11 cellular contexts compared by ENCODE assay signal in the genomic region with DNA sequence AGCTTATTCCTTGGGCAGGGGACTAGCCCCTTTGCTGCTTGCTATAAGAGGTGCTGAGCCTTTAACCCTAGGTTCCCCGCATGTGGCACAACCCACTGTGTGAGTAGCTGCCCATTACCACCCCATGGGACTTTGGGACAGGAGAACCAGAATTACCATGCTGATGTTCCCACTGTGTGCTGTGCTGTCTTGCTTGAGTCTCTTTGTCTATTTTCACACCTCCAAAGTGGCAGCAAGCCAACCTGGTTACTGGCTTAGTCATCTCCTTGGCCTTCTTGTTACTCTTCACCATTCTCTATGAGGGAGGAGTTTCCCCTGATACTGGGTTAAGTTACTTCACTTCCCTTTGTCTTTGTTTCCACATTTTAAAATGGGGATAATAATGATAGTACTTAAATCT.
DNase-seq lines count a peak whose midpoint lies in the region; ATAC-seq, FAIRE-seq and TF ChIP-seq lines count a peak whose summit lies in the region.
"Had no signal": no experiment of that assay in that cellular context is flagged by ENCODE, and none has a peak within 500 bp of the region (broad histone marks: within the 10 kb centered on the region; RNA-seq: fewer than 3 reads in every experiment).

No MANE protein-coding gene starts in this region.

- H3K4me3 ChIP-seq in foreskin fibroblast (ENCODE audit: low read depth in 1 of 2, low read length in 2 of 2), result no peak overlapping the region

- DNase-seq in AG20443 (ENCODE audit: low spot score), result peak; percentile 30
- DNase-seq in RCC 7860 (ENCODE audit: low spot score), result peak; percentile 44
- peak; percentile 39 to 58 for DNase-seq in foreskin fibroblast
- DNase-seq in middle frontal gyrus (ENCODE audit: extremely low spot score, low spot score), result no peak
- no peak for DNase-seq in pons (ENCODE audit: low spot score)
- DNase-seq: DND-41, head of caudate nucleus, NCI-H345 had no signal

- TF ChIP-seq POLR2A in GM18505 (IDR thresholded peaks at IDR 0.05; ENCODE audit: borderline replicate concordance, extremely low read depth, insufficient read depth, insufficient read length), result no peak

- ATAC-seq in GM21381 (IDR thresholded peaks at IDR 0.05; ENCODE audit: unreplicated experiment), result peak; percentile 37
- ATAC-seq in HG02759 (IDR thresholded peaks at IDR 0.05; ENCODE audit: unreplicated experiment), result no peak
- no peak for ATAC-seq in GM18505 (IDR thresholded peaks at IDR 0.05; ENCODE audit: unreplicated experiment)

- peak; percentile 59 for FAIRE-seq in RCC 7860 (lab: Jason Lieb, UNC)

- TF ChIP-seq CTCF in foreskin fibroblast (IDR thresholded peaks at IDR 0.05; ENCODE audit: low read depth, low read length), result no peak

Comparison
In these comparisons a context has a peak if more than half of its experiments do, and no peak if none do; other contexts are left out.
1. DNase-seq: peak in AG20443 (single experiment), RCC 7860 (single experiment) and foreskin fibroblast (2 of 2); none in middle frontal gyrus (single experiment) and pons (single experiment).